ENCODE assay signal across 13 cellular contexts in genomic region chrX:131895002-131895401, GRCh38.
A peak's percentile ranks its signal among the peaks of the same experiment; 100 is the strongest.
DNase-seq lines count a peak whose midpoint lies in the region; ATAC-seq and TF ChIP-seq lines count a peak whose summit lies in the region.
"Had no signal": no experiment of that assay in that cellular context is flagged by ENCODE, and none has a peak within 500 bp of the region (broad histone marks: within the 10 kb centered on the region; RNA-seq: fewer than 3 reads in every experiment).

No MANE protein-coding gene starts in this region.

- no peak overlapping the region for H2BK15ac ChIP-seq in mesendoderm (replicated peaks; ENCODE audit: low read depth)

- H3K4me1 ChIP-seq in mammary epithelial cell (ENCODE audit: insufficient read depth, low read length) (no peaks in the 10 kb centered on the region), upper lobe of right lung (no peaks in the 10 kb centered on the region), mesendoderm (ENCODE audit: control insufficient read depth, low read depth, low read length) (no peaks in the 10 kb centered on the region)
- H3K4me1 ChIP-seq: BLaER1 had no signal

- DNase-seq in H4 (ENCODE audit: low spot score) = peak; percentile 74
- peak; percentile 66 for DNase-seq in OCI-M1 (lab: John Stamatoyannopoulos, UW)
- DNase-seq in mammary epithelial cell = peak; percentile 40
- DNase-seq in nephron progenitor cell = no peak
- DNase-seq in HPDE6-E6E7 (ENCODE audit: extremely low spot score) = no peak
- DNase-seq in upper lobe of right lung = no peak
- no peak for DNase-seq in mesendoderm
- no peak for DNase-seq in AG20443 (ENCODE audit: low spot score)
- DNase-seq: activated CD4-positive, alpha-beta memory T cell treated with anti-CD3 and anti-CD28 coated beads, Interleukin-2, amount 10 ng/mL, durations not matched to agents 7 days and 5 days; DMS79 treated with DMSO at 0.1 percent for 48 hours; foreskin melanocyte; midbrain had no signal

- H4K5ac ChIP-seq in mesendoderm (ENCODE audit: low read length) = no peak overlapping the region

- in situ Hi-C loops in mammary epithelial cell (cut with MboI; ENCODE audit: low sequenced_read_pairs in 2 of 2) = no loop called here

- H3K23ac ChIP-seq in mesendoderm (ENCODE audit: low read length) = no peak overlapping the region

- H3K9ac ChIP-seq in mammary epithelial cell (ENCODE audit: insufficient read depth, low read length) = no peak overlapping the region
- H3K9ac ChIP-seq in mesendoderm (ENCODE audit: low read length) = no peak overlapping the region
- H3K9ac ChIP-seq: BLaER1 had no signal

- no peak overlapping the region for H3K56ac ChIP-seq in mesendoderm (ENCODE audit: low read length)

- H3K27me3 ChIP-seq in mammary epithelial cell (ENCODE audit: insufficient read depth, low read length) = peaks cover 4% of the 10 kb centered on the region
- no peaks in the 10 kb centered on the region for H3K27me3 ChIP-seq in upper lobe of right lung
- no peaks in the 10 kb centered on the region for H3K27me3 ChIP-seq in mesendoderm (ENCODE audit: insufficient read depth, low read length, poor library complexity)

- no peak overlapping the region for H4K8ac ChIP-seq in mesendoderm (ENCODE audit: low read depth, low read length)

- no peak overlapping the region for H3K4ac ChIP-seq in mesendoderm (ENCODE audit: low read depth, low read length)

- no peaks in the 10 kb centered on the region for H3K79me1 ChIP-seq in mesendoderm (ENCODE audit: low read length)

- H3K9me3 ChIP-seq in mammary epithelial cell (replicated peaks; ENCODE audit: insufficient read depth, low read length) = no peaks in the 10 kb centered on the region
- no peaks in the 10 kb centered on the region for H3K9me3 ChIP-seq in upper lobe of right lung
- H3K9me3 ChIP-seq: BLaER1 had no signal

- no peak for ATAC-seq in upper lobe of right lung

- H2AK5ac ChIP-seq in mesendoderm (ENCODE audit: low read length) = no peak overlapping the region

- H3K4me2 ChIP-seq in mammary epithelial cell (ENCODE audit: insufficient read depth, low read depth, low read length) (no peak overlapping the region), mesendoderm (ENCODE audit: low read length) (no peak overlapping the region)
- H3K4me2 ChIP-seq: BLaER1 had no signal

- H3K4me1 Mint-ChIP-seq in nephron progenitor cell = peaks cover 36% of the 10 kb centered on the region
- H3K4me1 Mint-ChIP-seq: activated CD4-positive, alpha-beta memory T cell treated with anti-CD3 and anti-CD28 coated beads, Interleukin-2, amount 10 ng/mL, durations not matched to agents 7 days and 5 days had no signal

- H3K4me3 ChIP-seq in mammary epithelial cell (replicated peaks in 1 of 3; ENCODE audit: insufficient read depth in 1 of 3, low read depth in 2 of 3, low read length in 3 of 3) (no peak overlapping the region), upper lobe of right lung (no peak overlapping the region), mesendoderm (ENCODE audit: low read length) (no peak overlapping the region)
- H3K4me3 ChIP-seq: BLaER1 had no signal

- no peak overlapping the region for H2BK120ac ChIP-seq in mesendoderm (ENCODE audit: low read depth, low read length)

- no peak overlapping the region for H3K18ac ChIP-seq in mesendoderm (ENCODE audit: low read length)

- no peaks in the 10 kb centered on the region for H3K36me3 ChIP-seq in mammary epithelial cell (ENCODE audit: insufficient read depth, low read length)
- no peaks in the 10 kb centered on the region for H3K36me3 ChIP-seq in upper lobe of right lung
- H3K36me3 ChIP-seq in mesendoderm (ENCODE audit: control insufficient read depth, insufficient read depth, low read length) = no peaks in the 10 kb centered on the region
- H3K36me3 ChIP-seq: BLaER1 had no signal

- no peaks in the 10 kb centered on the region for H4K20me1 ChIP-seq in mammary epithelial cell (ENCODE audit: insufficient read depth, low read length)
- H4K20me1 ChIP-seq: BLaER1 had no signal

- peak overlapping the region; percentile 86 for H3K27ac Mint-ChIP-seq in nephron progenitor cell
- H3K27ac Mint-ChIP-seq: activated CD4-positive, alpha-beta memory T cell treated with anti-CD3 and anti-CD28 coated beads, Interleukin-2, amount 10 ng/mL, durations not matched to agents 7 days and 5 days had no signal

- WGBS in mammary epithelial cell (ENCODE audit: low coverage, missing lambda C conversion rate) = 64% methylated on average over 1 of the region's 1 CpG
- no CpG with 5 or more reads among the region's 1 CpG for WGBS in mesendoderm (ENCODE audit: extremely low coverage, insufficient coverage, low lambda C conversion rate)

- dilution Hi-C loops in mammary epithelial cell (cut with HindIII; ENCODE audit: low sequenced_read_pairs) = no loop called here

- peaks cover 5% of the 10 kb centered on the region for H3K36me3 Mint-ChIP-seq in nephron progenitor cell (ENCODE audit: low read depth)

- intact Hi-C loops in mammary epithelial cell (cut with micrococcal nuclease) = no loop called here
- intact Hi-C loops in upper lobe of right lung (cut with DNase I) = no loop called here

- no peak overlapping the region for H3K4me3 Mint-ChIP-seq in nephron progenitor cell
- H3K4me3 Mint-ChIP-seq: activated CD4-positive, alpha-beta memory T cell treated with anti-CD3 and anti-CD28 coated beads, Interleukin-2, amount 10 ng/mL, durations not matched to agents 7 days and 5 days had no signal

- CTCF ChIA-PET in mammary epithelial cell (lab: Charles Lee; ENCODE audit: low non-redundant PET) = no interaction called here

- peaks cover 14% of the 10 kb centered on the region for H3K27me3 Mint-ChIP-seq in nephron progenitor cell (ENCODE audit: low read depth, poor library complexity)
- H3K27me3 Mint-ChIP-seq: activated CD4-positive, alpha-beta memory T cell treated with anti-CD3 and anti-CD28 coated beads, Interleukin-2, amount 10 ng/mL, durations not matched to agents 7 days and 5 days had no signal

- no peak overlapping the region for H2BK5ac ChIP-seq in mesendoderm (ENCODE audit: low read length)

- BruUV-seq in mammary epithelial cell (replicated peaks; lab: Mats Ljungman, UMichigan) = no TSS peak

- H3K9me3 Mint-ChIP-seq in nephron progenitor cell = peaks cover 8% of the 10 kb centered on the region
- H3K9me3 Mint-ChIP-seq: activated CD4-positive, alpha-beta memory T cell treated with anti-CD3 and anti-CD28 coated beads, Interleukin-2, amount 10 ng/mL, durations not matched to agents 7 days and 5 days had no signal

- no peak overlapping the region for H2AFZ ChIP-seq in mammary epithelial cell (ENCODE audit: low read depth, low read length)

- no peaks in the 10 kb centered on the region for H3K79me2 ChIP-seq in mammary epithelial cell (ENCODE audit: insufficient read depth, low read length)
- no peaks in the 10 kb centered on the region for H3K79me2 ChIP-seq in mesendoderm (ENCODE audit: control insufficient read depth, insufficient read depth, low read length)

- TF ChIP-seq CTCF in mammary epithelial cell (conservative IDR thresholded peaks at IDR 0.05 in 1 of 2, IDR thresholded peaks at IDR 0.05 in 1 of 2; ENCODE audit: extremely low read depth in 1 of 2, insufficient read depth in 1 of 2, low read depth in 1 of 2, low read length in 2 of 2) = no peak
- no peak for TF ChIP-seq CTCF in nephron progenitor cell (IDR thresholded peaks at IDR 0.05)
- TF ChIP-seq CTCF in upper lobe of right lung (IDR thresholded peaks at IDR 0.05) = no peak

- H3K27ac ChIP-seq in mammary epithelial cell (ENCODE audit: insufficient read depth, low read depth, low read length) = no peak overlapping the region
- H3K27ac ChIP-seq in upper lobe of right lung = no peak overlapping the region
- no peak overlapping the region for H3K27ac ChIP-seq in mesendoderm (ENCODE audit: low read depth, low read length)
- H3K27ac ChIP-seq: BLaER1 had no signal

Comparison
In these comparisons a context has a peak if more than half of its experiments do, and no peak if none do; other contexts are left out.
1. DNase-seq: peak in H4 (single experiment), OCI-M1 (single experiment) and mammary epithelial cell (single experiment); none in nephron progenitor cell (single experiment), HPDE6-E6E7 (single experiment), upper lobe of right lung (single experiment), mesendoderm (single experiment) and AG20443 (single experiment).